ENCODE assay signal across 8 cellular contexts in the genomic region with DNA sequence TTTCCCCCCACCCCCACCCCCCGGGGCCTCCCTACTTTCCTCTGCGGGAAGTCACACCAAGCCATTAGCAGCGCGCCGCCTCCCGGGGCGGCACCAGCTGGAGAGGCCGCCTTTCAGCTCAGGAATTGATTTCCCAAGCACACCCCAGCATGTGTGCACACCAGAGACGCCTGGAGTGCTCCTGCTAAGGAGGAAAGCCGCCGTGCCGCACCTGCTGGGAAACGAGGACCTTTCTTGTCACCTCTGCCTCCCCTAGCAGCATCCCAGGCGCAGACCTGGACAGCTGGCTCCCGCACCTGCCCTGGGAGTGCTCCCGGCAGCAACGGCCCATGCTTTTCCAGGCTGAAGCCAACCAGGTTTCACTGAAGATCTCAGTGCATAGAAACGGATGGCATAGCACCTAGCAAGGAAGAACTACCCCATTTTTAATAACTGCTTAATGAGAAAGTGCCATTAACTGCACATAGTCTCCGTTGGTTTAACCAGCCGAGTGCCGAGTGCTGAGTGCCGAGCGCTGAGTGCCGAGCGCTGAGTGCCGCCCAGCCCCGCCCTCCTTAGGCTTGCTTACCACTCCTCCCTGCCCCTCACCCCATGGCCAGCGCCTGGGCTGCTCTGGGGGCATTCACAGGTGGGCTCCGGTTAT.
DNase-seq lines count a peak whose midpoint lies in the region; ATAC-seq lines count a peak whose summit lies in the region.

No MANE protein-coding gene starts in this region.

- peak; percentile 50 for ATAC-seq in activated naive CD8-positive, alpha-beta T cell treated with anti-CD3 and anti-CD28 coated beads, Interleukin-2, amount 50 U/mL, for 24 hours
- ATAC-seq in HG02973 (IDR thresholded peaks at IDR 0.05; ENCODE audit: unreplicated experiment) (no peak), HG03469 (IDR thresholded peaks at IDR 0.05; ENCODE audit: unreplicated experiment) (no peak)
- no peak for ATAC-seq in naive thymus-derived CD4-positive, alpha-beta T cell

- 0 out of 2 replicates have a peak, but pooled peaks cover 5% of the 10 kb centered on the region for H3K9me3 ChIP-seq in HUES6 (ENCODE audit: control insufficient read depth, insufficient read depth, low read depth, low read length)
- no peaks in the 10 kb centered on the region for H3K9me3 ChIP-seq in naive thymus-derived CD4-positive, alpha-beta T cell (ENCODE audit: control insufficient read depth in 2 of 3, low read length in 3 of 3)

- POLR2A ChIA-PET in naive thymus-derived CD4-positive, alpha-beta T cell (lab: Charles Lee) = no interaction called here

- no peak overlapping the region for H3K27ac ChIP-seq in HUES6 (ENCODE audit: low read depth, low read length)
- H3K27ac ChIP-seq in naive thymus-derived CD4-positive, alpha-beta T cell (ENCODE audit: low read depth, low read length) = no peak overlapping the region

- peaks cover 48% of the 10 kb centered on the region for H3K27me3 ChIP-seq in HUES6 (ENCODE audit: control insufficient read depth, insufficient read depth, low read length)
- H3K27me3 ChIP-seq in naive thymus-derived CD4-positive, alpha-beta T cell (ENCODE audit: control insufficient read depth in 2 of 2, insufficient read depth in 2 of 2, low read length in 2 of 2) = peaks cover 0 to 3% of the 10 kb centered on the region in 2 donors

- CTCF ChIA-PET in naive thymus-derived CD4-positive, alpha-beta T cell (lab: Charles Lee) = no interaction called here

- H3K36me3 Mint-ChIP-seq in activated naive CD8-positive, alpha-beta T cell treated with anti-CD3 and anti-CD28 coated beads, Interleukin-2, amount 50 U/mL, for 24 hours (ENCODE audit: low read depth) = no peaks in the 10 kb centered on the region
- H3K36me3 Mint-ChIP-seq in naive thymus-derived CD4-positive, alpha-beta T cell = peaks cover 0 to 5% (median 0%) of the 10 kb centered on the region in 5 donors

- no peaks in the 10 kb centered on the region for H3K36me3 ChIP-seq in HUES6 (ENCODE audit: control insufficient read depth, insufficient read depth, low read length)
- no peaks in the 10 kb centered on the region for H3K36me3 ChIP-seq in naive thymus-derived CD4-positive, alpha-beta T cell (ENCODE audit: control insufficient read depth in 2 of 3, insufficient read depth in 3 of 3, low read length in 3 of 3)

- intact Hi-C loops in naive thymus-derived CD4-positive, alpha-beta T cell (cut with micrococcal nuclease) = no loop called here

- DNase-seq in 8988T = peak; percentile 28
- no peak for DNase-seq in activated naive CD8-positive, alpha-beta T cell treated with anti-CD3 and anti-CD28 coated beads, Interleukin-2, amount 50 U/mL, for 24 hours
- DNase-seq in hippocampal formation (lab: John Stamatoyannopoulos, UW) = peak; percentile 26 to 49
- peak; percentile 76 for DNase-seq in retina
- DNase-seq in naive thymus-derived CD4-positive, alpha-beta T cell = no peak

- no peak overlapping the region for H3K9ac ChIP-seq in HUES6 (ENCODE audit: low read length)

- H3K4me3 Mint-ChIP-seq in activated naive CD8-positive, alpha-beta T cell treated with anti-CD3 and anti-CD28 coated beads, Interleukin-2, amount 50 U/mL, for 24 hours = peak overlapping the region; percentile 11
- peak overlapping the region in 1 of 10 donors; percentile 39 for H3K4me3 Mint-ChIP-seq in naive thymus-derived CD4-positive, alpha-beta T cell

- peak overlapping the region; percentile 77 for H3K4me3 ChIP-seq in HUES6 (ENCODE audit: low read depth, low read length)
- H3K4me3 ChIP-seq in naive thymus-derived CD4-positive, alpha-beta T cell (ENCODE audit: low read length) = no peak overlapping the region

- peaks cover 16% of the 10 kb centered on the region for H3K4me1 ChIP-seq in HUES6 (ENCODE audit: control insufficient read depth, insufficient read depth, low read length)
- H3K4me1 ChIP-seq in naive thymus-derived CD4-positive, alpha-beta T cell (ENCODE audit: control insufficient read depth in 2 of 2, insufficient read depth in 2 of 2, low read length in 2 of 2) = no peaks in the 10 kb centered on the region

- H3K27me3 Mint-ChIP-seq in activated naive CD8-positive, alpha-beta T cell treated with anti-CD3 and anti-CD28 coated beads, Interleukin-2, amount 50 U/mL, for 24 hours = peaks cover 39% of the 10 kb centered on the region
- peaks cover 38 to 55% (median 42%) of the 10 kb centered on the region in 5 donors for H3K27me3 Mint-ChIP-seq in naive thymus-derived CD4-positive, alpha-beta T cell

- no peak overlapping the region for H3K27ac Mint-ChIP-seq in activated naive CD8-positive, alpha-beta T cell treated with anti-CD3 and anti-CD28 coated beads, Interleukin-2, amount 50 U/mL, for 24 hours
- no peak overlapping the region for H3K27ac Mint-ChIP-seq in naive thymus-derived CD4-positive, alpha-beta T cell

- H3K9me3 Mint-ChIP-seq in activated naive CD8-positive, alpha-beta T cell treated with anti-CD3 and anti-CD28 coated beads, Interleukin-2, amount 50 U/mL, for 24 hours = no peaks in the 10 kb centered on the region
- no peaks in the 10 kb centered on the region for H3K9me3 Mint-ChIP-seq in naive thymus-derived CD4-positive, alpha-beta T cell

- peaks cover 7% of the 10 kb centered on the region for H3K4me1 Mint-ChIP-seq in activated naive CD8-positive, alpha-beta T cell treated with anti-CD3 and anti-CD28 coated beads, Interleukin-2, amount 50 U/mL, for 24 hours
- peaks cover 0 to 8% (median 4%) of the 10 kb centered on the region in 7 donors for H3K4me1 Mint-ChIP-seq in naive thymus-derived CD4-positive, alpha-beta T cell

Comparison
In these comparisons a context has a peak if more than half of its experiments do, and no peak if none do; other contexts are left out.
1. DNase-seq: peak in 8988T (single experiment), hippocampal formation (2 of 2) and retina (single experiment); none in activated naive CD8-positive, alpha-beta T cell treated with anti-CD3 and anti-CD28 coated beads, Interleukin-2, amount 50 U/mL, for 24 hours (single experiment) and naive thymus-derived CD4-positive, alpha-beta T cell (0 of 9).